In genomic region chr10:34213193-34213804, GRCh38 we compare ENCODE assay signal across 1 cellular context.
TF ChIP-seq lines count a peak whose summit lies in the region.

No MANE protein-coding gene starts in this region.

TF ChIP-seq in HepG2, 621 proteins besides CTCF, POLR2A, EP300 and RAD21 (continued from another document and continues in another):
- TF ChIP-seq AKNA (CRISPR knock-in tag; IDR thresholded peaks at IDR 0.05; ENCODE audit: borderline replicate concordance) (no peak), ZNF792 (CRISPR knock-in tag; IDR thresholded peaks at IDR 0.05) (peak; percentile 82; the same call in 1 of the 2 replicates), ATF7-NPFF (CRISPR knock-in tag; IDR thresholded peaks at IDR 0.05; ENCODE audit: low read depth) (no peak), NR2F6 (IDR thresholded peaks at IDR 0.05) (peak; percentile 88), NR2F6 (CRISPR knock-in tag; IDR thresholded peaks at IDR 0.05) (peak; percentile 76; the same call in 1 of the 2 replicates), ZBTB43 (CRISPR knock-in tag; conservative IDR thresholded peaks at IDR 0.05) (0 out of 2 replicates have a peak, but pooled peaks have one; percentile 34), TERF1 (CRISPR knock-in tag; IDR thresholded peaks at IDR 0.05) (no peak), TFE3 (CRISPR knock-in tag; IDR thresholded peaks at IDR 0.05) (0 out of 2 replicates have a peak, but pooled peaks have one; percentile 66), ZNF24 (IDR thresholded peaks at IDR 0.05) (peak; percentile 21; the same call in 1 of the 2 replicates), ZNF547 (CRISPR knock-in tag; IDR thresholded peaks at IDR 0.05) (peak; percentile 57; the same call in 1 of the 2 replicates), SALL1 (CRISPR knock-in tag; IDR thresholded peaks at IDR 0.05) (peak; percentile 71), KLF16 (CRISPR knock-in tag; IDR thresholded peaks at IDR 0.05) (no peak; a peak in 2 of 4 replicates), TBX2 (CRISPR knock-in tag; IDR thresholded peaks at IDR 0.05; ENCODE audit: borderline replicate concordance) (peak; percentile 97), ZNF414 (CRISPR knock-in tag; IDR thresholded peaks at IDR 0.05) (no peak), HNRNPL (IDR thresholded peaks at IDR 0.05; ENCODE audit: low read depth, low read length) (no peak), MIER2 (CRISPR knock-in tag; IDR thresholded peaks at IDR 0.05) (0 out of 2 replicates have a peak, but pooled peaks have one; percentile 37), NFYC (CRISPR knock-in tag; IDR thresholded peaks at IDR 0.05) (peak; percentile 53; the same call in 1 of the 2 replicates), ZNF431 (CRISPR knock-in tag; IDR thresholded peaks at IDR 0.05; ENCODE audit: borderline replicate concordance, low read depth) (no peak), SNAPC4 (CRISPR knock-in tag; IDR thresholded peaks at IDR 0.05) (no peak), HOXA5 (CRISPR knock-in tag; IDR thresholded peaks at IDR 0.05) (0 out of 2 replicates have a peak, but pooled peaks have one; percentile 22), CBFB (CRISPR knock-in tag; IDR thresholded peaks at IDR 0.05) (peak; percentile 53; the same call in 1 of the 2 replicates), HMG20A (CRISPR knock-in tag; IDR thresholded peaks at IDR 0.05; ENCODE audit: borderline replicate concordance) (peak; percentile 92; the same call in 1 of the 2 replicates), ZKSCAN5 (CRISPR knock-in tag; IDR thresholded peaks at IDR 0.05) (peak; percentile 83; the same call in 1 of the 2 replicates), SAP130 (CRISPR knock-in tag; IDR thresholded peaks at IDR 0.05; ENCODE audit: low read depth) (peak; percentile 75), ZKSCAN8 (CRISPR knock-in tag; IDR thresholded peaks at IDR 0.05; ENCODE audit: borderline replicate concordance) (peak; percentile 94), SALL2 (CRISPR knock-in tag; IDR thresholded peaks at IDR 0.05) (0 out of 2 replicates have a peak, but pooled peaks have one; percentile 40), HOXA3 (CRISPR knock-in tag; IDR thresholded peaks at IDR 0.05) (peak; percentile 64; the same call in 1 of the 2 replicates), ARID3A (IDR thresholded peaks at IDR 0.05; ENCODE audit: low read depth, low read length) (peak; percentile 86), KDM2A (CRISPR knock-in tag; IDR thresholded peaks at IDR 0.05; ENCODE audit: borderline replicate concordance, low read depth) (0 out of 2 replicates have a peak, but pooled peaks have one; percentile 12), PPARG (CRISPR knock-in tag; conservative IDR thresholded peaks at IDR 0.05) (peak; percentile 91), RARA (CRISPR knock-in tag; IDR thresholded peaks at IDR 0.05) (peak; percentile 76), SP5 (CRISPR knock-in tag; IDR thresholded peaks at IDR 0.05; ENCODE audit: borderline replicate concordance, low read depth) (peak; percentile 98), ZHX2 (IDR thresholded peaks at IDR 0.05; ENCODE audit: low read depth) (peak; percentile 36; the same call in 1 of the 2 replicates), ZHX2 (CRISPR knock-in tag; IDR thresholded peaks at IDR 0.05; ENCODE audit: borderline replicate concordance) (no peak)
